16 cellular contexts compared by ENCODE assay signal in genomic region chr1:161206411-161207140, GRCh38. TPM values are rescaled to one million over a fixed set of nuclear protein-coding genes. Genes with fewer than 3 reads are reported as not detected.
DNase-seq lines count a peak whose midpoint lies in the region; ATAC-seq, FAIRE-seq and TF ChIP-seq lines count a peak whose summit lies in the region.
"Had no signal": no experiment of that assay in that cellular context is flagged by ENCODE, and none has a peak within 500 bp of the region (broad histone marks: within the 10 kb centered on the region; RNA-seq: fewer than 3 reads in every experiment).

No MANE protein-coding gene starts in this region.

- H3K9me3 Mint-ChIP-seq in activated naive CD4-positive, alpha-beta T cell treated with anti-CD3 and anti-CD28 coated beads for 36 hours: no peaks in the 10 kb centered on the region

- ATAC-seq in lung (ENCODE audit: insufficient read depth, low FRiP score): no peak

- TF ChIP-seq EP300 in tibial nerve (IDR thresholded peaks at IDR 0.05): no peak

- FAIRE-seq in endothelial cell of umbilical vein (lab: Jason Lieb, UNC): no peak
- FAIRE-seq: colon had no signal

- BruUV-seq in endothelial cell of umbilical vein (replicated peaks; lab: Mats Ljungman, UMichigan): no TSS peak

- DNase-seq in activated naive CD4-positive, alpha-beta T cell treated with anti-CD3 and anti-CD28 coated beads for 36 hours: no peak
- no peak for DNase-seq in activated naive CD4-positive, alpha-beta T cell treated with anti-CD3 and anti-CD28 coated beads, Interleukin-2, amount 50 U/mL, for 16 hours
- DNase-seq in endothelial cell of umbilical vein (ENCODE audit: low read depth, low spot score): no peak
- DNase-seq in lung (ENCODE audit: low spot score): no peak
- no peak for DNase-seq in tibial nerve (ENCODE audit: low spot score in 2 of 2)
- no peak for DNase-seq in NCI-H226
- DNase-seq in SIG-M5 (lab: John Stamatoyannopoulos, UW): no peak
- DNase-seq in NCI-H82 (lab: John Stamatoyannopoulos, UW): no peak
- DNase-seq: DMS 273 treated with DMSO at 0.1 percent for 48 hours, glutamatergic neuron, H7, NCI-H1417, NCI-H510A treated with DMSO at 0.1 percent for 48 hours, SHP77, trophoblast cell had no signal

- intact Hi-C loops in activated naive CD4-positive, alpha-beta T cell treated with anti-CD3 and anti-CD28 coated beads for 36 hours (cut with micrococcal nuclease): no loop called here
- intact Hi-C loops in endothelial cell of umbilical vein (cut with micrococcal nuclease): no loop called here

- peaks cover 51% of the 10 kb centered on the region for H3K36me3 Mint-ChIP-seq in activated naive CD4-positive, alpha-beta T cell treated with anti-CD3 and anti-CD28 coated beads for 36 hours (ENCODE audit: low read depth)

- TF ChIP-seq CTCF in endothelial cell of umbilical vein (IDR thresholded peaks at IDR 0.05; ENCODE audit: extremely low read depth in 1 of 2, insufficient read depth in 1 of 2, low read depth in 1 of 2, low read length in 2 of 2): no peak
- no peak for TF ChIP-seq CTCF in lung (IDR thresholded peaks at IDR 0.05; ENCODE audit: control extremely low read depth, extremely low read depth)
- TF ChIP-seq CTCF in tibial nerve (IDR thresholded peaks at IDR 0.05): no peak

- no peak overlapping the region for H2AFZ ChIP-seq in endothelial cell of umbilical vein (ENCODE audit: low read depth, low read length)

- peaks cover 20% of the 10 kb centered on the region for H3K4me1 ChIP-seq in endothelial cell of umbilical vein (ENCODE audit: control insufficient read depth, extremely low read depth, insufficient read depth, low read length)
- H3K4me1 ChIP-seq in lung (ENCODE audit: control insufficient read depth in 2 of 2, insufficient read depth in 2 of 2, low read length in 2 of 2): peaks cover 9 to 14% of the 10 kb centered on the region in 2 donors
- peaks cover 0 to 60% (median 16%) of the 10 kb centered on the region in 4 donors for H3K4me1 ChIP-seq in tibial nerve

- CTCF ChIA-PET in activated naive CD4-positive, alpha-beta T cell treated with anti-CD3 and anti-CD28 coated beads for 36 hours (lab: Charles Lee): interaction anchor here (0.6 to 13.3 kb wide), 7 partner anchors 14 to 641 kb away, joined by 3 to 196 read pairs (median 22); partner anchors contain the start of genes APOA2, PPOX and TOMM40L
- CTCF ChIA-PET in endothelial cell of umbilical vein (lab: Charles Lee): interaction anchor here (0.7 to 5.1 kb wide), 12 partner anchors 8 to 178 kb away, joined by 3 to 28 read pairs (median 4); partner anchors contain the start of genes ADAMTS4, FCER1G and TOMM40L

- H3K9me3 ChIP-seq in endothelial cell of umbilical vein (replicated peaks; ENCODE audit: control insufficient read depth, insufficient read depth, low read length): no peaks in the 10 kb centered on the region
- H3K9me3 ChIP-seq in lung (ENCODE audit: control insufficient read depth in 2 of 2, insufficient read depth in 1 of 2, low read length in 1 of 2): no peaks in the 10 kb centered on the region
- H3K9me3 ChIP-seq in tibial nerve: no peaks in the 10 kb centered on the region

- peaks cover 19 to 29% of the 10 kb centered on the region in 2 experiments for H3K36me3 ChIP-seq in endothelial cell of umbilical vein (ENCODE audit: control insufficient read depth in 2 of 2, extremely low read depth in 1 of 2, insufficient read depth in 2 of 2, low read length in 2 of 2)
- H3K36me3 ChIP-seq in lung (ENCODE audit: control insufficient read depth in 2 of 2, insufficient read depth in 2 of 2, low read length in 2 of 2): peaks cover 15 to 36% of the 10 kb centered on the region in 2 donors
- peaks cover 0 to 78% (median 8%) of the 10 kb centered on the region in 3 donors for H3K36me3 ChIP-seq in tibial nerve

- peaks cover 60% of the 10 kb centered on the region for H3K4me1 Mint-ChIP-seq in activated naive CD4-positive, alpha-beta T cell treated with anti-CD3 and anti-CD28 coated beads for 36 hours (ENCODE audit: low read depth)

- H3K79me2 ChIP-seq in endothelial cell of umbilical vein (ENCODE audit: control insufficient read depth, insufficient read depth, low read length): peaks cover 36% of the 10 kb centered on the region

- H3K4me2 ChIP-seq in endothelial cell of umbilical vein (ENCODE audit: insufficient read depth, low read length): no peak overlapping the region

- TF ChIP-seq POLR2A in endothelial cell of umbilical vein (IDR thresholded peaks at IDR 0.05; ENCODE audit: low read depth, low read length): no peak
- TF ChIP-seq POLR2A in tibial nerve (IDR thresholded peaks at IDR 0.05): no peak

- no peaks in the 10 kb centered on the region for H4K20me1 ChIP-seq in endothelial cell of umbilical vein (replicated peaks; ENCODE audit: control insufficient read depth, extremely low read depth, insufficient read depth, low read length)

- H3K27me3 ChIP-seq in endothelial cell of umbilical vein (ENCODE audit: control insufficient read depth in 2 of 2, insufficient read depth in 2 of 2, low read length in 2 of 2): no peaks in the 10 kb centered on the region
- H3K27me3 ChIP-seq in lung (ENCODE audit: control insufficient read depth, insufficient read depth): no peaks in the 10 kb centered on the region
- no peaks in the 10 kb centered on the region for H3K27me3 ChIP-seq in tibial nerve

- peak overlapping the region; percentile 31 for H3K27ac Mint-ChIP-seq in activated naive CD4-positive, alpha-beta T cell treated with anti-CD3 and anti-CD28 coated beads for 36 hours

- POLR2A ChIA-PET in endothelial cell of umbilical vein (lab: Charles Lee): interaction anchor here (0.5 to 0.6 kb wide), 2 partner anchors 11 to 15 kb away, joined by 3 to 4 read pairs; no protein-coding TSS in a partner anchor

- H3K9ac ChIP-seq in endothelial cell of umbilical vein (replicated peaks; ENCODE audit: extremely low read depth, insufficient read depth, low read length): no peak overlapping the region

- dilution Hi-C loops in endothelial cell of umbilical vein (cut with MboI; ENCODE audit: extremely low pct_ligation_motif_present, low sequenced_read_pairs): no loop called here

- peak overlapping the region; percentile 35 for H3K27ac ChIP-seq in endothelial cell of umbilical vein (ENCODE audit: insufficient read depth, low read depth, low read length)
- H3K27ac ChIP-seq in lung (ENCODE audit: low read depth in 1 of 2, low read length in 1 of 2): peak overlapping the region; percentile 47 to 75
- peak overlapping the region in 3 of 4 donors; percentile 71 to 97 (median 73) for H3K27ac ChIP-seq in tibial nerve

- no peak overlapping the region for H3K4me3 ChIP-seq in endothelial cell of umbilical vein (replicated peaks in 1 of 3; ENCODE audit: insufficient read depth in 1 of 3, low read depth in 1 of 3, low read length in 3 of 3)
- no peak overlapping the region for H3K4me3 ChIP-seq in lung
- no peak overlapping the region for H3K4me3 ChIP-seq in tibial nerve

- H3K4me3 Mint-ChIP-seq in activated naive CD4-positive, alpha-beta T cell treated with anti-CD3 and anti-CD28 coated beads for 36 hours: no peak overlapping the region

- H3K9me1 ChIP-seq in endothelial cell of umbilical vein (replicated peaks; ENCODE audit: control insufficient read depth, extremely low read depth, insufficient read depth, low read length): no peaks in the 10 kb centered on the region

- no peaks in the 10 kb centered on the region for H3K27me3 Mint-ChIP-seq in activated naive CD4-positive, alpha-beta T cell treated with anti-CD3 and anti-CD28 coated beads for 36 hours (ENCODE audit: low read depth)

- WGBS in lung, 2 donors: 85 to 90% methylated on average over 12 of the region's 12 CpGs
- 73 to 76% methylated on average over 12 of the region's 12 CpGs for WGBS in tibial nerve, 2 donors

RNA-seq across cellular contexts. Expression of gene NDUFS2, which starts 4.4 kb away (rescaled TPM):
- 100 to 1,000 TPM; 126 to 130 TPM for total RNA-seq in activated naive CD4-positive, alpha-beta T cell treated with anti-CD3 and anti-CD28 coated beads for 36 hours
- 95.1 and 99.7 TPM in 2 replicates for total RNA-seq in endothelial cell of umbilical vein
- 101 and 130 TPM in 2 replicates for polyA plus RNA-seq in endothelial cell of umbilical vein
- 119 and 125 TPM in 2 replicates for polyA plus RNA-seq in endothelial cell of umbilical vein (2011; cell fraction: cytosol; rRNA removed)
- 133 and 144 TPM in 2 replicates for polyA plus RNA-seq in endothelial cell of umbilical vein (2011; cell fraction: nucleus; rRNA removed)
- polyA plus RNA-seq in endothelial cell of umbilical vein (2012): 97.3 and 104 TPM in 2 replicates
- 209 and 223 TPM in 2 replicates for polyA minus RNA-seq in endothelial cell of umbilical vein
- polyA minus RNA-seq in endothelial cell of umbilical vein (2011; cell fraction: cytosol; rRNA and poly(A)+ RNA removed): 114 TPM
- polyA minus RNA-seq in endothelial cell of umbilical vein (2011; cell fraction: nucleus; rRNA and poly(A)+ RNA removed): 68.0 and 89.1 TPM in 2 replicates
- total RNA-seq in lung: 100 to 1,000 TPM in 1 of 2 donors, 10 to 100 TPM in 1; 81.0 to 104 TPM
- polyA plus RNA-seq in lung: 10 to 100 TPM; 40.2 to 95.2 TPM
- 100 to 1,000 TPM in 2 of 4 donors, 10 to 100 TPM in 2; 73.0 to 118 (median 103) TPM for total RNA-seq in tibial nerve

RNA-seq across cellular contexts. Expression of gene ADAMTS4, which starts 7.7 kb away (rescaled TPM):
- 10 to 100 TPM in 1 of 2 experiments, 1 to 10 TPM in 1; 6.5 to 10.6 TPM for total RNA-seq in activated naive CD4-positive, alpha-beta T cell treated with anti-CD3 and anti-CD28 coated beads for 36 hours
- total RNA-seq in endothelial cell of umbilical vein (8.9 and 13.6 TPM in 2 replicates), lung (10 to 100 TPM in 1 of 2 donors, 1 to 10 TPM in 1; 2.3 to 18.8 TPM), tibial nerve (10 to 100 TPM in 3 of 4 donors, 1 to 10 TPM in 1; 9.0 to 54.9 (median 19.5) TPM)
- polyA plus RNA-seq in endothelial cell of umbilical vein (2.5 and 2.6 TPM in 2 replicates), lung (10 to 100 TPM in 1 of 2 donors, 1 to 10 TPM in 1; 7.2 to 22.3 TPM)
- 1.1 and 1.4 TPM in 2 replicates for polyA plus RNA-seq in endothelial cell of umbilical vein (2011; cell fraction: cytosol; rRNA removed)
- polyA plus RNA-seq in endothelial cell of umbilical vein (2011; cell fraction: nucleus; rRNA removed): 2.7 and 3.4 TPM in 2 replicates
- 11.6 and 12.1 TPM in 2 replicates for polyA plus RNA-seq in endothelial cell of umbilical vein (2012)
- polyA minus RNA-seq in endothelial cell of umbilical vein: 3.5 and 13.4 TPM in 2 replicates
- polyA minus RNA-seq in endothelial cell of umbilical vein (2011; cell fraction: cytosol; rRNA and poly(A)+ RNA removed): 0.41 TPM
- 7.3 and 7.8 TPM in 2 replicates for polyA minus RNA-seq in endothelial cell of umbilical vein (2011; cell fraction: nucleus; rRNA and poly(A)+ RNA removed)

RNA-seq across cellular contexts. Expression of gene FCER1G, which starts 8.5 kb away (rescaled TPM):
- 1 to 10 TPM in 1 of 2 experiments, under 1 TPM in 1; 0.74 to 1.6 TPM for total RNA-seq in activated naive CD4-positive, alpha-beta T cell treated with anti-CD3 and anti-CD28 coated beads for 36 hours
- total RNA-seq in endothelial cell of umbilical vein (1.6 and 2.2 TPM in 2 replicates), lung (100 to 1,000 TPM in 1 of 2 donors, 10 to 100 TPM in 1; 41.6 to 169 TPM), tibial nerve (100 to 1,000 TPM in 1 of 4 donors, 10 to 100 TPM in 3; 40.6 to 190 (median 50.9) TPM)
- polyA plus RNA-seq in endothelial cell of umbilical vein (1.1 and 1.3 TPM in 2 replicates), lung (1,000 to 10,000 TPM in 1 of 2 donors, 100 to 1,000 TPM in 1; 275 to 1,998 TPM)
- 0.57 and 0.63 TPM in 2 replicates for polyA plus RNA-seq in endothelial cell of umbilical vein (2011; cell fraction: cytosol; rRNA removed)
- 1.9 and 2.4 TPM in 2 replicates for polyA plus RNA-seq in endothelial cell of umbilical vein (2011; cell fraction: nucleus; rRNA removed)
- 0.60 TPM in 1 of 2 replicates, not detected in the other for polyA plus RNA-seq in endothelial cell of umbilical vein (2012)
- 0.93 TPM in 1 of 2 replicates, not detected in the other for polyA minus RNA-seq in endothelial cell of umbilical vein
- not detected for polyA minus RNA-seq in endothelial cell of umbilical vein (2011; cell fraction: cytosol; rRNA and poly(A)+ RNA removed)
- polyA minus RNA-seq in endothelial cell of umbilical vein (2011; cell fraction: nucleus; rRNA and poly(A)+ RNA removed): 1.5 TPM in 1 of 2 replicates, not detected in the other

RNA-seq across cellular contexts. Expression of gene APOA2, which starts 16.9 kb away (rescaled TPM):
- total RNA-seq in activated naive CD4-positive, alpha-beta T cell treated with anti-CD3 and anti-CD28 coated beads for 36 hours: not detected
- total RNA-seq in endothelial cell of umbilical vein (not detected in 2 replicates), lung (1 to 10 TPM in 1 of 2 donors, not detected in 1; 2.3 TPM), tibial nerve (not detected)
- polyA plus RNA-seq in endothelial cell of umbilical vein (not detected in 2 replicates), lung (1 to 10 TPM in 1 of 2 donors, not detected in 1; 1.4 TPM)
- polyA plus RNA-seq in endothelial cell of umbilical vein (2011; cell fraction: cytosol; rRNA removed): not detected in 2 replicates
- polyA plus RNA-seq in endothelial cell of umbilical vein (2011; cell fraction: nucleus; rRNA removed): not detected in 2 replicates
- polyA plus RNA-seq in endothelial cell of umbilical vein (2012): 0.84 TPM in 1 of 2 replicates, not detected in the other
- polyA minus RNA-seq in endothelial cell of umbilical vein: not detected in 2 replicates
- polyA minus RNA-seq in endothelial cell of umbilical vein (2011; cell fraction: cytosol; rRNA and poly(A)+ RNA removed): not detected
- not detected in 2 replicates for polyA minus RNA-seq in endothelial cell of umbilical vein (2011; cell fraction: nucleus; rRNA and poly(A)+ RNA removed)

RNA-seq across cellular contexts. Expression of gene TOMM40L, which starts 19.3 kb away (rescaled TPM):
- 10 to 100 TPM; 13.2 to 14.3 TPM for total RNA-seq in activated naive CD4-positive, alpha-beta T cell treated with anti-CD3 and anti-CD28 coated beads for 36 hours
- total RNA-seq in endothelial cell of umbilical vein: 18.7 TPM in 2 replicates
- 18.6 and 19.6 TPM in 2 replicates for polyA plus RNA-seq in endothelial cell of umbilical vein
- polyA plus RNA-seq in endothelial cell of umbilical vein (2011; cell fraction: cytosol; rRNA removed): 19.4 and 20.2 TPM in 2 replicates
- polyA plus RNA-seq in endothelial cell of umbilical vein (2011; cell fraction: nucleus; rRNA removed): 31.0 and 35.5 TPM in 2 replicates
- 13.7 and 16.6 TPM in 2 replicates for polyA plus RNA-seq in endothelial cell of umbilical vein (2012)
- polyA minus RNA-seq in endothelial cell of umbilical vein: 30.8 and 38.6 TPM in 2 replicates
- polyA minus RNA-seq in endothelial cell of umbilical vein (2011; cell fraction: cytosol; rRNA and poly(A)+ RNA removed): 10.9 TPM
- polyA minus RNA-seq in endothelial cell of umbilical vein (2011; cell fraction: nucleus; rRNA and poly(A)+ RNA removed): 12.7 and 27.4 TPM in 2 replicates
- 10 to 100 TPM in 1 of 2 donors, 1 to 10 TPM in 1; 4.9 to 13.0 TPM for total RNA-seq in lung
- 10 to 100 TPM in 1 of 2 donors, 1 to 10 TPM in 1; 6.8 to 11.1 TPM for polyA plus RNA-seq in lung
- total RNA-seq in tibial nerve: 10 to 100 TPM in 1 of 4 donors, 1 to 10 TPM in 3; 4.3 to 13.8 (median 8.0) TPM

Comparison
In these comparisons a context has a peak if more than half of its experiments do, and no peak if none do; other contexts are left out.
1. RNA of gene FCER1G, which starts 8.5 kb away (total RNA-seq): 41.6 to 169 TPM in lung and 40.6 to 190 TPM in tibial nerve; 0.74 to 1.6 TPM in activated naive CD4-positive, alpha-beta T cell treated with anti-CD3 and anti-CD28 coated beads for 36 hours and 1.6 to 2.2 TPM in endothelial cell of umbilical vein; every median in the first group is over 10 times any median in the second.
2. Peak in every context shown above with its lines, with median percentiles within 50 percentile points of each other: H3K27ac ChIP-seq.